ENCODE assay signal across 8 cellular contexts in the genomic region with DNA sequence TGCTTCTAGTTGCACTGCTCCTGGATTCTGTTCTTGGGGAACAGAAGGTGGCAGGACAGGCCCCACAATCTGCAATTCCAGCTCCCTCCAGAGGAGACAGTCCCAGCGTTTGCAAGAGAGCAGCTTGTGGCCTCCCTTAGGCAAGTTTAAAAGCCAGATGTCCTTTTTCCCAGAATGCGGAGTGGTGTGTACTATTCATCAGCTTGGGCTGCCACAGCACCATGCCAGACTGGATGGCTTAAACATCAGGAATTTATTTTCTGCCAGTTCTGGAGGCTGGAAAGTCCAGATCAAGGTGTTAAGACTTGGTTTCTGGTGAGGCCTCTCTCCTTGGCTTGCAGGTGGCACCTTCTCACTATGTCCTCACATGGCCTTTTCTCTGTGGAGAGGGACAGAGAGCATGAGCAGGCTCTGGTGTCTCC. TPM values are rescaled to one million over a fixed set of nuclear protein-coding genes. Genes with fewer than 3 reads are reported as not detected.
DNase-seq lines count a peak whose midpoint lies in the region; ATAC-seq and TF ChIP-seq lines count a peak whose summit lies in the region.

No MANE protein-coding gene starts in this region.

- CTCF ChIA-PET in AG04449 (lab: Yijun Ruan, JAX) = interaction anchor here (1.3 to 9.6 kb wide), 5 partner anchors 10 to 304 kb away, joined by 3 to 150 read pairs (median 3); no protein-coding TSS in a partner anchor
- CTCF ChIA-PET in Panc1 (lab: Charles Lee) = interaction anchor here (0.5 kb wide), 1 partner anchor 152 kb away, joined by 3 read pairs; no protein-coding TSS in a partner anchor

- TF ChIP-seq CTCF in AG04449 (IDR thresholded peaks at IDR 0.05; ENCODE audit: insufficient read depth, low read length, missing control alignments) (peak; percentile 64), Panc1 (IDR thresholded peaks at IDR 0.05) (peak; percentile 62), esophagus squamous epithelium (IDR thresholded peaks at IDR 0.05) (peak in 4 of 6 experiments; percentile 24 to 54 (median 48))

- no peak overlapping the region for H3K27ac ChIP-seq in Panc1 (ENCODE audit: low read length)
- H3K27ac ChIP-seq in esophagus squamous epithelium = no peak overlapping the region

- H3K9me3 ChIP-seq in Panc1 (ENCODE audit: control insufficient read depth, insufficient read depth, low read depth, low read length) (no peaks in the 10 kb centered on the region; the same call in 1 of the 2 replicates), esophagus squamous epithelium (no peaks in the 10 kb centered on the region)

- no TSS peak for BruUV-seq in Panc1 (replicated peaks; lab: Mats Ljungman, UMichigan)

- in situ Hi-C loops in Panc1 (cut with HindIII; ENCODE audit: low pct_unique_long_range_greater_than_20kb, low sequenced_read_pairs) = no loop called here

- TF ChIP-seq POLR2A in esophagus squamous epithelium (IDR thresholded peaks at IDR 0.05) = no peak

- H3K4me1 ChIP-seq in Panc1 (ENCODE audit: control insufficient read depth, insufficient read depth, low read length) (no peaks in the 10 kb centered on the region), esophagus squamous epithelium (peaks cover 26 to 40% (median 27%) of the 10 kb centered on the region in 3 donors)

- POLR2A ChIA-PET in AG04449 (lab: Yijun Ruan, JAX) (no interaction called here), Panc1 (lab: Charles Lee) (no interaction called here)

- no peak for DNase-seq in AG04449 (ENCODE audit: low read depth, low spot score)
- peak; percentile 46 for DNase-seq in GM04503 (ENCODE audit: low read depth)
- DNase-seq in Panc1 (ENCODE audit: low read depth, low spot score) = no peak
- DNase-seq in esophagus squamous epithelium (lab: John Stamatoyannopoulos, UW) = no peak
- no peak for DNase-seq in T-helper 9 cell
- DNase-seq in activated CD8-positive, alpha-beta memory T cell treated with anti-CD3 and anti-CD28 coated beads, Interleukin-2, amount 50 U/mL, for 48 hours = no peak

- intact Hi-C loops in Panc1 (cut with micrococcal nuclease; ENCODE audit: unreplicated experiment) = no loop called here
- intact Hi-C loops in esophagus squamous epithelium (cut with DNase I) = no loop called here

- H3K36me3 ChIP-seq in Panc1 (ENCODE audit: control insufficient read depth, insufficient read depth, low read length) = no peaks in the 10 kb centered on the region; the same call in 1 of the 2 replicates
- no peaks in the 10 kb centered on the region for H3K36me3 ChIP-seq in esophagus squamous epithelium

- ATAC-seq in Panc1 (peak; percentile 74; the same call in 1 of the 2 replicates), GM19455 (IDR thresholded peaks at IDR 0.05; ENCODE audit: unreplicated experiment) (no peak), HG03342 (IDR thresholded peaks at IDR 0.05; ENCODE audit: unreplicated experiment) (no peak)

- H3K4me3 ChIP-seq in AG04449 (ENCODE audit: low read depth, low read length) (no peak overlapping the region), Panc1 (ENCODE audit: low read depth in 2 of 2, low read length in 2 of 2) (no peak overlapping the region), esophagus squamous epithelium (no peak overlapping the region)

- WGBS in esophagus squamous epithelium, 2 donors = 34% methylated on average over 2 of the region's 2 CpGs; no CpG with 5 or more reads in 1 of the 2 donors

- no peaks in the 10 kb centered on the region for H3K27me3 ChIP-seq in Panc1 (ENCODE audit: control insufficient read depth, insufficient read depth, low read length)
- H3K27me3 ChIP-seq in esophagus squamous epithelium = peaks cover 0 to 35% (median 0%) of the 10 kb centered on the region in 4 donors

RNA-seq across cellular contexts. Expression of gene MIAT, which starts 11.7 kb away (rescaled TPM):
- 0.33 TPM for total RNA-seq in Panc1 (2021; ENCODE audit: unreplicated experiment)
- not detected for polyA plus RNA-seq in Panc1 (2012; ENCODE audit: insufficient read length)
- 1 to 10 TPM in 2 of 4 donors, under 1 TPM in 2; 0.50 to 2.4 (median 1.4) TPM for total RNA-seq in esophagus squamous epithelium

RNA-seq across cellular contexts. Expression of gene CRYBA4, which starts 47.3 kb away (rescaled TPM):
- not detected for total RNA-seq in Panc1 (2021; ENCODE audit: unreplicated experiment)
- polyA plus RNA-seq in Panc1 (2012; ENCODE audit: insufficient read length) = not detected
- total RNA-seq in esophagus squamous epithelium = not detected

RNA-seq across cellular contexts. Expression of gene CRYBB1, which starts 51.2 kb away (rescaled TPM):
- total RNA-seq in Panc1 (2021; ENCODE audit: unreplicated experiment) (not detected), esophagus squamous epithelium (under 1 TPM in 1 of 4 donors, not detected in 3; 0.95 TPM)
- polyA plus RNA-seq in Panc1 (2012; ENCODE audit: insufficient read length) = not detected
